8 cellular contexts compared by ENCODE assay signal in genomic region chr19:4831351-4832340, GRCh38. TPM values are rescaled to one million over a fixed set of nuclear protein-coding genes. Genes with fewer than 3 reads are reported as not detected.
DNase-seq lines count a peak whose midpoint lies in the region; ATAC-seq and TF ChIP-seq lines count a peak whose summit lies in the region.

TSS of gene TICAM1 (minus strand) at chr19:4831712. CDS start at chr19:4818377, 13,335 bp downstream.

- TF ChIP-seq CTCF in LNCaP clone FGC (IDR thresholded peaks at IDR 0.05; ENCODE audit: control insufficient read depth, extremely low read depth, insufficient read depth): 0 out of 2 replicates have a peak, but pooled peaks have one; percentile 6
- TF ChIP-seq CTCF in lower lobe of right lung (IDR thresholded peaks at IDR 0.05): peak; percentile 8

- DNase-seq in COLO668 (lab: John Stamatoyannopoulos, UW; ENCODE audit: unreplicated experiment) (peak; percentile 73), LNCaP clone FGC (ENCODE audit: low read depth) (peak; percentile 19), dermis microvascular lymphatic vessel endothelial cell (ENCODE audit: low read depth in 2 of 2) (peak; percentile 51 to 78), lower lobe of right lung (peak; percentile 87), middle frontal gyrus (ENCODE audit: extremely low spot score, low spot score) (no peak)
- DNase-seq in activated CD4-positive, alpha-beta T cell treated with anti-CD3 and anti-CD28 coated beads, Interleukin-2, amount 50 U/mL, for 4 hours: peak; percentile 73 to 76
- peak; percentile 58 for DNase-seq in stimulated activated CD8-positive, alpha-beta memory T cell treated with anti-CD3 and anti-CD28 coated beads, Interleukin-12 subunit alpha, Interleukin-12 subunit beta, amount 100 ng/mL, for 1 hour (ENCODE audit: low read depth)

- H3K4me3 ChIP-seq in LNCaP clone FGC (ENCODE audit: low read depth, low read length) (peak within 1 kb of the TSS; percentile 80), lower lobe of right lung (peak within 1 kb of the TSS; percentile 98)

- peak within 1 kb of the TSS; percentile 94 for H3K27ac ChIP-seq in lower lobe of right lung

- no peaks in the 10 kb centered on the region for H3K36me3 ChIP-seq in lower lobe of right lung

- intact Hi-C loops in lower lobe of right lung (cut with DNase I): no loop called here

- H3K27me3 ChIP-seq in lower lobe of right lung (ENCODE audit: low read depth): no peaks in the 10 kb centered on the region

- H3K4me1 ChIP-seq in lower lobe of right lung: peaks cover 28% of the 10 kb centered on the region

- ATAC-seq in GM21360 (IDR thresholded peaks at IDR 0.05; ENCODE audit: unreplicated experiment) (peak; percentile 68), lower lobe of right lung (peak; percentile 97 to 98)

- no peaks in the 10 kb centered on the region for H3K9me3 ChIP-seq in lower lobe of right lung

RNA-seq across cellular contexts. Expression of gene TICAM1, which starts in this region (rescaled TPM):
- total RNA-seq in dermis microvascular lymphatic vessel endothelial cell: 2.3 and 4.4 TPM in 2 replicates
- 14.6 TPM for total RNA-seq in lower lobe of right lung
